Comparison of ENCODE assay signal across 6 cellular contexts in the genomic region with DNA sequence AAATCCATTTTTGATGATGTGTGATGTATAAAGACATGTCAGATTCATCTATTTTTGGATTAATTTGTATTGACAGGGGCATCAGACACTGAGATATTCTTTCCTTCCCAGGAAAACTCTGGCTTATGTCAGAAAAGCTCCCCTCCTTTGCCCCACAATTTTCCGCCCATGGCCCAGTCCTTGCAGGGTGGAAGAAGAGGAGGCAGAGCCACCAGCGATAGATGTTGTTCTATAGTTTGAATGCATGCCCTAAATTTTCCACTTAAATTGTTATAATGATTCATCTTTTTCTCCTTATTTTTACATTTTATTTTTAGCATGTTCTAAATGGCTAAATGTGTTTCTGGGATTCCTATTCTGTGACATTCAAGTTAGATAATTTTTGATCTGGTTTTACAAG.
"Had no signal": no experiment of that assay in that cellular context is flagged by ENCODE, and none has a peak within 500 bp of the region (broad histone marks: within the 10 kb centered on the region; RNA-seq: fewer than 3 reads in every experiment).

No MANE protein-coding gene starts in this region.

- H3K4me3 ChIP-seq: GM23338 had no signal

- H3K27ac ChIP-seq: HL-60 had no signal

- H3K27ac Mint-ChIP-seq: GM23338, H9, IgD-negative memory B cell had no signal

- H3K4me1 Mint-ChIP-seq: GM23338, H9, IgD-negative memory B cell had no signal

- DNase-seq: H9, HCEC 1CT had no signal

- H3K4me3 Mint-ChIP-seq: GM23338, H9, IgD-negative memory B cell had no signal

- H3K9me3 Mint-ChIP-seq: GM23338, H9, IgD-negative memory B cell had no signal

- ATAC-seq: GM23338, HepG2 had no signal

- H3K27me3 Mint-ChIP-seq: IgD-negative memory B cell had no signal
